ENCODE assay signal across 8 cellular contexts in genomic region chr15:31472636-31473383, GRCh38.
DNase-seq lines count a peak whose midpoint lies in the region; ATAC-seq, FAIRE-seq and TF ChIP-seq lines count a peak whose summit lies in the region.

No MANE protein-coding gene starts in this region.

- DNase-seq in activated gamma-delta T cell treated with Interleukin-2 at 50 U/mL for 16 hours (peak; percentile 36), activated gamma-delta T cell (lab: John Stamatoyannopoulos, UW) (no peak), ecto neural progenitor cell (ENCODE audit: low spot score) (peak; percentile 45), pancreas (no peak), NCI-H1436 treated with DMSO at 0.1 percent for 48 hours (lab: John Stamatoyannopoulos, UW) (no peak), MV-4-11 (lab: John Stamatoyannopoulos, UW) (no peak)
- peak; percentile 65 for DNase-seq in T-helper 2 cell treated with Interferon-gamma antibody and Interleukin-4, amounts not matched to agents 5 μg/mL and 100 μg/mL, for 36 hours (ENCODE audit: low spot score)

- H3K4me1 Mint-ChIP-seq in T-helper 2 cell treated with Interferon-gamma antibody and Interleukin-4, amounts not matched to agents 5 μg/mL and 100 μg/mL, for 36 hours (ENCODE audit: low read depth): peaks cover 44% of the 10 kb centered on the region

- no peaks in the 10 kb centered on the region for H3K27me3 ChIP-seq in pancreas

- no peaks in the 10 kb centered on the region for H3K9me3 Mint-ChIP-seq in T-helper 2 cell treated with Interferon-gamma antibody and Interleukin-4, amounts not matched to agents 5 μg/mL and 100 μg/mL, for 36 hours

- no peak for TF ChIP-seq CTCF in pancreas (IDR thresholded peaks at IDR 0.05)

- 44 to 45% methylated on average over 8 of the region's 8 CpGs for WGBS in pancreas, 2 donors

- no peak for FAIRE-seq in pancreas (lab: Jason Lieb, UNC)

- H3K4me1 ChIP-seq in pancreas: no peaks in the 10 kb centered on the region

- peak; percentile 68 for ATAC-seq in HG02970 (IDR thresholded peaks at IDR 0.05; ENCODE audit: low FRiP score, unreplicated experiment)
- peak in 3 of 4 donors; percentile 26 to 63 (median 39) for ATAC-seq in pancreas

- H3K27me3 Mint-ChIP-seq in T-helper 2 cell treated with Interferon-gamma antibody and Interleukin-4, amounts not matched to agents 5 μg/mL and 100 μg/mL, for 36 hours (ENCODE audit: low read depth): no peaks in the 10 kb centered on the region

- intact Hi-C loops in pancreas (cut with DNase I): no loop called here

- no peaks in the 10 kb centered on the region for H3K9me3 ChIP-seq in pancreas

- H3K27ac Mint-ChIP-seq in T-helper 2 cell treated with Interferon-gamma antibody and Interleukin-4, amounts not matched to agents 5 μg/mL and 100 μg/mL, for 36 hours: peak overlapping the region; percentile 88

- peaks cover 10% of the 10 kb centered on the region for H3K36me3 Mint-ChIP-seq in T-helper 2 cell treated with Interferon-gamma antibody and Interleukin-4, amounts not matched to agents 5 μg/mL and 100 μg/mL, for 36 hours (ENCODE audit: low read depth)

- no peak overlapping the region for H3K4me3 ChIP-seq in pancreas

- H3K4me3 Mint-ChIP-seq in T-helper 2 cell treated with Interferon-gamma antibody and Interleukin-4, amounts not matched to agents 5 μg/mL and 100 μg/mL, for 36 hours: peak overlapping the region; percentile 78

- H3K36me3 ChIP-seq in pancreas: no peaks in the 10 kb centered on the region

- H3K27ac ChIP-seq in pancreas: no peak overlapping the region

Comparison
In these comparisons a context has a peak if more than half of its experiments do, and no peak if none do; other contexts are left out.
1. DNase-seq: peak in activated gamma-delta T cell treated with Interleukin-2 at 50 U/mL for 16 hours (single experiment), T-helper 2 cell treated with Interferon-gamma antibody and Interleukin-4, amounts not matched to agents 5 μg/mL and 100 μg/mL, for 36 hours (single experiment) and ecto neural progenitor cell (single experiment); none in activated gamma-delta T cell (single experiment), pancreas (0 of 6), NCI-H1436 treated with DMSO at 0.1 percent for 48 hours (single experiment) and MV-4-11 (single experiment).